In genomic region chr14:65214741-65215140, GRCh38 we compare ENCODE assay signal across 2 cellular contexts.
TF ChIP-seq lines count a peak whose summit lies in the region.

No MANE protein-coding gene starts in this region.

TF ChIP-seq in H1, 55 proteins besides CTCF, POLR2A, EP300 and RAD21:
- TF ChIP-seq CEBPB (IDR thresholded peaks at IDR 0.05; ENCODE audit: low read depth, low read length), result no peak

TF ChIP-seq in GM23338, 12 proteins besides CTCF, POLR2A, EP300 and RAD21:
- TF ChIP-seq CREB1 (CRISPR knock-in tag; IDR thresholded peaks at IDR 0.05; ENCODE audit: low read depth) (no peak), EZH2 (IDR thresholded peaks at IDR 0.05; ENCODE audit: low read depth, unreplicated experiment) (no peak)
